In genomic region chr2:236568068-236568921, GRCh38 we compare ENCODE assay signal across 8 cellular contexts. TPM values are rescaled to one million over a fixed set of nuclear protein-coding genes. Genes with fewer than 3 reads are reported as not detected.
DNase-seq lines count a peak whose midpoint lies in the region; ATAC-seq and TF ChIP-seq lines count a peak whose summit lies in the region.

No MANE protein-coding gene starts in this region.

- TF ChIP-seq CTCF in cardiac muscle cell (IDR thresholded peaks at IDR 0.05; ENCODE audit: low read depth, low read length) (no peak), osteocyte (IDR thresholded peaks at IDR 0.05) (no peak)

- peak; percentile 48 for ATAC-seq in HG03432 (IDR thresholded peaks at IDR 0.05; ENCODE audit: unreplicated experiment)

- peaks cover 45% of the 10 kb centered on the region for H3K4me1 Mint-ChIP-seq in osteocyte (ENCODE audit: unreplicated experiment)

- in situ Hi-C loops in HAP-1 (cut with MboI; ENCODE audit: low sequenced_read_pairs) = no loop called here

- peaks cover 47% of the 10 kb centered on the region for H3K4me1 ChIP-seq in cardiac muscle cell (ENCODE audit: low read depth)
- no peaks in the 10 kb centered on the region for H3K4me1 ChIP-seq in HAP-1

- H3K27me3 ChIP-seq in cardiac muscle cell (peaks cover 33% of the 10 kb centered on the region), HAP-1 (ENCODE audit: low read depth) (no peaks in the 10 kb centered on the region)

- H3K27me3 Mint-ChIP-seq in osteocyte (ENCODE audit: unreplicated experiment) = peaks cover 20% of the 10 kb centered on the region

- H3K4me3 Mint-ChIP-seq in osteocyte (ENCODE audit: unreplicated experiment) = no peak overlapping the region

- H3K9me3 Mint-ChIP-seq in osteocyte (ENCODE audit: unreplicated experiment) = no peaks in the 10 kb centered on the region

- no peak overlapping the region for H3K27ac Mint-ChIP-seq in osteocyte (ENCODE audit: unreplicated experiment)

- H3K27ac ChIP-seq in cardiac muscle cell = peak overlapping the region; percentile 46

- H3K36me3 ChIP-seq in cardiac muscle cell = no peaks in the 10 kb centered on the region
- no peaks in the 10 kb centered on the region for H3K36me3 ChIP-seq in HAP-1 (replicated peaks)

- intact Hi-C loops in posterior vena cava (cut with DNase I) = loop anchor here in 1 of 2 donors (5.0 kb wide), 1 partner anchor 459 kb away; no protein-coding TSS in a partner anchor

- peaks cover 10% of the 10 kb centered on the region for H3K36me3 Mint-ChIP-seq in osteocyte (ENCODE audit: unreplicated experiment)

- H3K9me3 ChIP-seq in cardiac muscle cell (ENCODE audit: low read depth) = no peaks in the 10 kb centered on the region
- H3K9me3 ChIP-seq in HAP-1 = no peaks in the 10 kb centered on the region

- DNase-seq in NCI-H524 (lab: John Stamatoyannopoulos, UW) (peak; percentile 37 to 51), NCI-H524 treated with DMSO at 0.1 percent for 48 hours (lab: John Stamatoyannopoulos, UW) (no peak), cardiac muscle cell (ENCODE audit: low read depth in 1 of 2, low spot score in 1 of 2) (peak; percentile 30 to 82), posterior vena cava (ENCODE audit: low spot score) (peak; percentile 89), osteocyte (ENCODE audit: extremely low spot score, unreplicated experiment) (no peak), HAP-1 (ENCODE audit: low spot score in 2 of 2) (no peak)
- DNase-seq in activated effector memory CD4-positive, alpha-beta T cell treated with Interleukin-2 at 50 U/mL for 16 hours = peak; percentile 13

- peak overlapping the region; percentile 11 for H3K4me3 ChIP-seq in cardiac muscle cell
- H3K4me3 ChIP-seq in HAP-1 = no peak overlapping the region

RNA-seq across cellular contexts. Expression of gene ACKR3, which starts 1.3 kb away (rescaled TPM):
- total RNA-seq in cardiac muscle cell = 2.1 and 2.5 TPM in 2 replicates
- 4.3 and 5.7 TPM in 2 replicates for polyA plus RNA-seq in cardiac muscle cell
- 100 to 1,000 TPM; 124 to 132 TPM for total RNA-seq in posterior vena cava
- 36.9 and 40.5 TPM in 2 replicates for total RNA-seq in osteocyte

Comparison
In these comparisons a context has a peak if more than half of its experiments do, and no peak if none do; other contexts are left out.
1. DNase-seq: peak in NCI-H524 (2 of 2), activated effector memory CD4-positive, alpha-beta T cell treated with Interleukin-2 at 50 U/mL for 16 hours (single experiment), cardiac muscle cell (2 of 2) and posterior vena cava (single experiment); none in NCI-H524 treated with DMSO at 0.1 percent for 48 hours (single experiment), osteocyte (single experiment) and HAP-1 (0 of 2).
2. RNA of gene ACKR3, which starts 1.3 kb away (total RNA-seq): 124 to 132 TPM in posterior vena cava and 36.9 to 40.5 TPM in osteocyte; 2.1 to 2.5 TPM in cardiac muscle cell; every median in the first group is over 10 times any median in the second.